In genomic region chr1:18946550-18947381, GRCh38 we compare ENCODE assay signal across 12 cellular contexts. TPM values are rescaled to one million over a fixed set of nuclear protein-coding genes. Genes with fewer than 3 reads are reported as not detected.
DNase-seq lines count a peak whose midpoint lies in the region; ATAC-seq and TF ChIP-seq lines count a peak whose summit lies in the region.
"Had no signal": no experiment of that assay in that cellular context is flagged by ENCODE, and none has a peak within 500 bp of the region (broad histone marks: within the 10 kb centered on the region; RNA-seq: fewer than 3 reads in every experiment).

No MANE protein-coding gene starts in this region.

- H3K27ac ChIP-seq in PC-3 (ENCODE audit: low read length) = no peak overlapping the region

- peaks cover 55% of the 10 kb centered on the region for H3K36me3 Mint-ChIP-seq in activated T-helper 17 cell treated with anti-CD3 and anti-CD28 coated beads, Interleukin-2, amount 50 U/mL, for 72 hours (ENCODE audit: low read depth)
- H3K36me3 Mint-ChIP-seq in immature natural killer cell = no peaks in the 10 kb centered on the region
- H3K36me3 Mint-ChIP-seq in stimulated activated memory B cell treated with anti-CD40 and anti-IgM and Interleukin-4, amounts not matched to agents 10 μg/mL and 1 μg/mL and 100 μg/mL, for 72 hours = peaks cover 8% of the 10 kb centered on the region

- H3K27ac Mint-ChIP-seq in activated T-helper 17 cell treated with anti-CD3 and anti-CD28 coated beads, Interleukin-2, amount 50 U/mL, for 72 hours = peak overlapping the region; percentile 100
- peak overlapping the region; percentile 99 to 100 (median 99) for H3K27ac Mint-ChIP-seq in immature natural killer cell
- peak overlapping the region; percentile 96 for H3K27ac Mint-ChIP-seq in stimulated activated memory B cell treated with anti-CD40 and anti-IgM and Interleukin-4, amounts not matched to agents 10 μg/mL and 1 μg/mL and 100 μg/mL, for 72 hours

- no peaks in the 10 kb centered on the region for H3K27me3 ChIP-seq in PC-3 (ENCODE audit: low read length)

- intact Hi-C loops in PC-3 (cut with micrococcal nuclease) = no loop called here

- POLR2A ChIA-PET in PC-3 (lab: Charles Lee; ENCODE audit: unreplicated experiment) = no interaction called here

- peak overlapping the region; percentile 98 for H3K4me3 Mint-ChIP-seq in activated T-helper 17 cell treated with anti-CD3 and anti-CD28 coated beads, Interleukin-2, amount 50 U/mL, for 72 hours
- peak overlapping the region; percentile 82 to 93 (median 88) for H3K4me3 Mint-ChIP-seq in immature natural killer cell
- no peak overlapping the region for H3K4me3 Mint-ChIP-seq in stimulated activated memory B cell treated with anti-CD40 and anti-IgM and Interleukin-4, amounts not matched to agents 10 μg/mL and 1 μg/mL and 100 μg/mL, for 72 hours

- no peaks in the 10 kb centered on the region for H3K9me3 ChIP-seq in PC-3 (ENCODE audit: low read length)

- H4K20me1 ChIP-seq in PC-3 (ENCODE audit: low read length) = peaks cover 59% of the 10 kb centered on the region

- no peaks in the 10 kb centered on the region for H3F3A ChIP-seq in PC-3 (ENCODE audit: low read length, unreplicated experiment)

- H3K4me1 ChIP-seq in PC-3 (ENCODE audit: insufficient read depth, low read length) = peaks cover 27% of the 10 kb centered on the region

- no peaks in the 10 kb centered on the region for H3K27me3 Mint-ChIP-seq in activated T-helper 17 cell treated with anti-CD3 and anti-CD28 coated beads, Interleukin-2, amount 50 U/mL, for 72 hours
- peaks cover 20 to 24% (median 23%) of the 10 kb centered on the region in 3 donors for H3K27me3 Mint-ChIP-seq in immature natural killer cell (ENCODE audit: low read depth in 3 of 3)
- H3K27me3 Mint-ChIP-seq in stimulated activated memory B cell treated with anti-CD40 and anti-IgM and Interleukin-4, amounts not matched to agents 10 μg/mL and 1 μg/mL and 100 μg/mL, for 72 hours = no peaks in the 10 kb centered on the region

- no peak overlapping the region for H3K4me2 ChIP-seq in PC-3 (ENCODE audit: low read length)

- peaks cover 100% of the 10 kb centered on the region for H3K79me2 ChIP-seq in PC-3 (ENCODE audit: low read length)

- H3K9me3 Mint-ChIP-seq in activated T-helper 17 cell treated with anti-CD3 and anti-CD28 coated beads, Interleukin-2, amount 50 U/mL, for 72 hours = no peaks in the 10 kb centered on the region
- no peaks in the 10 kb centered on the region for H3K9me3 Mint-ChIP-seq in immature natural killer cell
- H3K9me3 Mint-ChIP-seq in stimulated activated memory B cell treated with anti-CD40 and anti-IgM and Interleukin-4, amounts not matched to agents 10 μg/mL and 1 μg/mL and 100 μg/mL, for 72 hours = no peaks in the 10 kb centered on the region

- ATAC-seq in activated T-helper 17 cell treated with anti-CD3 and anti-CD28 coated beads, Interleukin-2, amount 50 U/mL, for 72 hours (replicated peaks) = no peak
- ATAC-seq in stimulated activated memory B cell treated with anti-CD40 and anti-IgM and Interleukin-4, amounts not matched to agents 10 μg/mL and 1 μg/mL and 100 μg/mL, for 72 hours = no peak
- ATAC-seq in PC-3 = no peak

- DNase-seq in EL (peak; percentile 34), immature natural killer cell (peak in 2 of 3 donors; percentile 38 to 40), PC-3 (no peak), DMS53 treated with DMSO at 0.1 percent for 48 hours (lab: John Stamatoyannopoulos, UW; ENCODE audit: unreplicated experiment) (no peak)
- DNase-seq in stimulated activated CD4-positive, alpha-beta T cell treated with anti-CD3 and anti-CD28 coated beads, Interleukin-12 subunit alpha, Interleukin-12 subunit beta, amount 100 ng/mL, for 4 hours = no peak
- no peak for DNase-seq in stimulated activated CD4-positive, alpha-beta T cell treated with anti-CD3 and anti-CD28 coated beads, Interleukin-15, amount 100 ng/mL, for 24 hours
- DNase-seq: activated naive CD4-positive, alpha-beta T cell treated with Interleukin-2 at 50 U/mL for 16 hours; Kasumi-1; NCI-H82; stimulated activated CD4-positive, alpha-beta T cell treated with anti-CD3 and anti-CD28 coated beads, Interleukin-2, amount 100 ng/mL, for 24 hours had no signal

- H3K9ac ChIP-seq in PC-3 (ENCODE audit: low read length) = no peak overlapping the region

- BruUV-seq in PC-3 (replicated peaks; lab: Mats Ljungman, UMichigan) = no TSS peak

- TF ChIP-seq CTCF in PC-3 (conservative IDR thresholded peaks at IDR 0.05; ENCODE audit: low read depth, low read length) = no peak

- peaks cover 52% of the 10 kb centered on the region for H3K4me1 Mint-ChIP-seq in activated T-helper 17 cell treated with anti-CD3 and anti-CD28 coated beads, Interleukin-2, amount 50 U/mL, for 72 hours
- H3K4me1 Mint-ChIP-seq in immature natural killer cell = peaks cover 88 to 94% of the 10 kb centered on the region in 2 donors
- peaks cover 79% of the 10 kb centered on the region for H3K4me1 Mint-ChIP-seq in stimulated activated memory B cell treated with anti-CD40 and anti-IgM and Interleukin-4, amounts not matched to agents 10 μg/mL and 1 μg/mL and 100 μg/mL, for 72 hours

- no peak overlapping the region for H3K4me3 ChIP-seq in PC-3 (ENCODE audit: low read length)

- no peak overlapping the region for H2AFZ ChIP-seq in PC-3 (ENCODE audit: low read length)

- no peaks in the 10 kb centered on the region for H3K9me2 ChIP-seq in PC-3 (replicated peaks; ENCODE audit: low read length)

- CTCF ChIA-PET in PC-3 (lab: Charles Lee) = no interaction called here

- H3K36me3 ChIP-seq in PC-3 (ENCODE audit: low read depth, low read length) = 0 out of 2 replicates have a peak, but pooled peaks cover 11% of the 10 kb centered on the region

RNA-seq across cellular contexts. Expression of gene IFFO2, which starts 9.7 kb away (rescaled TPM):
- 10 to 100 TPM; 17.0 to 38.2 TPM for total RNA-seq in activated T-helper 17 cell treated with anti-CD3 and anti-CD28 coated beads, Interleukin-2, amount 50 U/mL, for 72 hours
- 1 to 10 TPM; 1.9 to 3.9 (median 3.2) TPM for polyA plus RNA-seq in immature natural killer cell
- total RNA-seq in PC-3 (2014; rRNA removed) = 30.7 and 55.2 TPM in 2 replicates

RNA-seq across cellular contexts. Expression of gene ALDH4A1, which starts 44.4 kb away (rescaled TPM):
- total RNA-seq in activated T-helper 17 cell treated with anti-CD3 and anti-CD28 coated beads, Interleukin-2, amount 50 U/mL, for 72 hours = 1 to 10 TPM; 3.5 to 4.8 TPM
- 1 to 10 TPM; 1.7 to 6.7 (median 3.8) TPM for polyA plus RNA-seq in immature natural killer cell
- 18.1 and 24.9 TPM in 2 replicates for total RNA-seq in PC-3 (2014; rRNA removed)

Comparison
In these comparisons a context has a peak if more than half of its experiments do, and no peak if none do; other contexts are left out.
1. DNase-seq: peak in EL (single experiment) and immature natural killer cell (2 of 3); none in PC-3 (single experiment), DMS53 treated with DMSO at 0.1 percent for 48 hours (single experiment), stimulated activated CD4-positive, alpha-beta T cell treated with anti-CD3 and anti-CD28 coated beads, Interleukin-12 subunit alpha, Interleukin-12 subunit beta, amount 100 ng/mL, for 4 hours (single experiment) and stimulated activated CD4-positive, alpha-beta T cell treated with anti-CD3 and anti-CD28 coated beads, Interleukin-15, amount 100 ng/mL, for 24 hours (single experiment).
2. Peak in every context shown above with its lines, with median percentiles within 50 percentile points of each other: H3K27ac Mint-ChIP-seq.